In genomic region chr1:50959913-50960844, GRCh38 we compare ENCODE assay signal across 1 cellular context.
TF ChIP-seq lines count a peak whose summit lies in the region.

Gene FAF1 (minus strand): TSS chr1:50960267. CDS start chr1:50959811, 456 bp downstream.

TF ChIP-seq in HEK293, 187 proteins besides CTCF, POLR2A, EP300 and RAD21 (continued from another document and continues in another):
- TF ChIP-seq ZNF426 (tag by site-specific recombination; IDR thresholded peaks at IDR 0.05) (no peak), GLI2 (tag by site-specific recombination; IDR thresholded peaks at IDR 0.05; ENCODE audit: borderline replicate concordance, low read depth) (no peak), ZNF544 (tag by site-specific recombination; IDR thresholded peaks at IDR 0.05) (no peak), ZNF555 (tag by site-specific recombination; conservative IDR thresholded peaks at IDR 0.05) (no peak), ZEB2 (tag by site-specific recombination; IDR thresholded peaks at IDR 0.05) (peak; percentile 89), ZNF169 (tag by site-specific recombination; IDR thresholded peaks at IDR 0.05) (no peak), EGR2 (tag by site-specific recombination; IDR thresholded peaks at IDR 0.05; ENCODE audit: low read depth) (peak; percentile 96), ZSCAN30 (tag by site-specific recombination; IDR thresholded peaks at IDR 0.05) (peak; percentile 72), ZNF768 (tag by site-specific recombination; IDR thresholded peaks at IDR 0.05) (no peak; the same call in 1 of the 2 replicates), ZXDB (tag by site-specific recombination; IDR thresholded peaks at IDR 0.05) (peak; percentile 90), ZNF23 (tag by site-specific recombination; IDR thresholded peaks at IDR 0.05; ENCODE audit: borderline replicate concordance) (no peak), ZNF791 (tag by site-specific recombination; IDR thresholded peaks at IDR 0.05) (no peak), WT1 (tag by site-specific recombination; IDR thresholded peaks at IDR 0.05) (peak; percentile 25; the same call in 1 of the 2 replicates), ZBTB48 (tag by site-specific recombination; IDR thresholded peaks at IDR 0.05) (peak; percentile 11; the same call in 1 of the 2 replicates), ZNF580 (tag by site-specific recombination; IDR thresholded peaks at IDR 0.05) (peak; percentile 88), ZNF335 (tag by site-specific recombination; conservative IDR thresholded peaks at IDR 0.05) (peak; percentile 94), ZNF518A (tag by site-specific recombination; conservative IDR thresholded peaks at IDR 0.05; ENCODE audit: low read depth) (peak; percentile 60), KLF8 (tag by site-specific recombination; IDR thresholded peaks at IDR 0.05) (peak; percentile 98), ZNF354C (tag by site-specific recombination; IDR thresholded peaks at IDR 0.05; ENCODE audit: borderline replicate concordance, low read depth) (no peak), RBAK (tag by site-specific recombination; IDR thresholded peaks at IDR 0.05) (no peak), ZNF280D (tag by site-specific recombination; IDR thresholded peaks at IDR 0.05) (no peak), ZNF548 (tag by site-specific recombination; IDR thresholded peaks at IDR 0.05) (no peak), ZIC2 (tag by site-specific recombination; IDR thresholded peaks at IDR 0.05) (0 out of 2 replicates have a peak, but pooled peaks have one; percentile 34), YY1 (tag by site-specific recombination; IDR thresholded peaks at IDR 0.05) (no peak; the same call in 1 of the 2 replicates), GFI1B (tag by site-specific recombination; IDR thresholded peaks at IDR 0.05) (no peak), ZNF521 (tag by site-specific recombination; IDR thresholded peaks at IDR 0.05) (no peak), ZFP69B (tag by site-specific recombination; IDR thresholded peaks at IDR 0.05) (no peak), ZFP37 (tag by site-specific recombination; IDR thresholded peaks at IDR 0.05) (peak; percentile 13; the same call in 1 of the 2 replicates), ZNF324 (tag by site-specific recombination; IDR thresholded peaks at IDR 0.05) (no peak), SALL2 (tag by site-specific recombination; IDR thresholded peaks at IDR 0.05; ENCODE audit: borderline replicate concordance) (no peak), SP2 (tag by site-specific recombination; IDR thresholded peaks at IDR 0.05) (peak; percentile 92), SETDB1 (IDR thresholded peaks at IDR 0.05; ENCODE audit: insufficient read length, low read length) (peak; percentile 32)
- TF ChIP-seq, protein P1, sequence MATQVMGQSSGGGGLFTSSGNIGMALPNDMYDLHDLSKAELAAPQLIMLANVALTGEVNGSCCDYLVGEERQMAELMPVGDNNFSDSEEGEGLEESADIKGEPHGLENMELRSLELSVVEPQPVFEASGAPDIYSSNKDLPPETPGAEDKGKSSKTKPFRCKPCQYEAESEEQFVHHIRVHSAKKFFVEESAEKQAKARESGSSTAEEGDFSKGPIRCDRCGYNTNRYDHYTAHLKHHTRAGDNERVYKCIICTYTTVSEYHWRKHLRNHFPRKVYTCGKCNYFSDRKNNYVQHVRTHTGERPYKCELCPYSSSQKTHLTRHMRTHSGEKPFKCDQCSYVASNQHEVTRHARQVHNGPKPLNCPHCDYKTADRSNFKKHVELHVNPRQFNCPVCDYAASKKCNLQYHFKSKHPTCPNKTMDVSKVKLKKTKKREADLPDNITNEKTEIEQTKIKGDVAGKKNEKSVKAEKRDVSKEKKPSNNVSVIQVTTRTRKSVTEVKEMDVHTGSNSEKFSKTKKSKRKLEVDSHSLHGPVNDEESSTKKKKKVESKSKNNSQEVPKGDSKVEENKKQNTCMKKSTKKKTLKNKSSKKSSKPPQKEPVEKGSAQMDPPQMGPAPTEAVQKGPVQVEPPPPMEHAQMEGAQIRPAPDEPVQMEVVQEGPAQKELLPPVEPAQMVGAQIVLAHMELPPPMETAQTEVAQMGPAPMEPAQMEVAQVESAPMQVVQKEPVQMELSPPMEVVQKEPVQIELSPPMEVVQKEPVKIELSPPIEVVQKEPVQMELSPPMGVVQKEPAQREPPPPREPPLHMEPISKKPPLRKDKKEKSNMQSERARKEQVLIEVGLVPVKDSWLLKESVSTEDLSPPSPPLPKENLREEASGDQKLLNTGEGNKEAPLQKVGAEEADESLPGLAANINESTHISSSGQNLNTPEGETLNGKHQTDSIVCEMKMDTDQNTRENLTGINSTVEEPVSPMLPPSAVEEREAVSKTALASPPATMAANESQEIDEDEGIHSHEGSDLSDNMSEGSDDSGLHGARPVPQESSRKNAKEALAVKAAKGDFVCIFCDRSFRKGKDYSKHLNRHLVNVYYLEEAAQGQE (tag by site-specific recombination; IDR thresholded peaks at IDR 0.05): peak; percentile 73
- TF ChIP-seq, protein P2, sequence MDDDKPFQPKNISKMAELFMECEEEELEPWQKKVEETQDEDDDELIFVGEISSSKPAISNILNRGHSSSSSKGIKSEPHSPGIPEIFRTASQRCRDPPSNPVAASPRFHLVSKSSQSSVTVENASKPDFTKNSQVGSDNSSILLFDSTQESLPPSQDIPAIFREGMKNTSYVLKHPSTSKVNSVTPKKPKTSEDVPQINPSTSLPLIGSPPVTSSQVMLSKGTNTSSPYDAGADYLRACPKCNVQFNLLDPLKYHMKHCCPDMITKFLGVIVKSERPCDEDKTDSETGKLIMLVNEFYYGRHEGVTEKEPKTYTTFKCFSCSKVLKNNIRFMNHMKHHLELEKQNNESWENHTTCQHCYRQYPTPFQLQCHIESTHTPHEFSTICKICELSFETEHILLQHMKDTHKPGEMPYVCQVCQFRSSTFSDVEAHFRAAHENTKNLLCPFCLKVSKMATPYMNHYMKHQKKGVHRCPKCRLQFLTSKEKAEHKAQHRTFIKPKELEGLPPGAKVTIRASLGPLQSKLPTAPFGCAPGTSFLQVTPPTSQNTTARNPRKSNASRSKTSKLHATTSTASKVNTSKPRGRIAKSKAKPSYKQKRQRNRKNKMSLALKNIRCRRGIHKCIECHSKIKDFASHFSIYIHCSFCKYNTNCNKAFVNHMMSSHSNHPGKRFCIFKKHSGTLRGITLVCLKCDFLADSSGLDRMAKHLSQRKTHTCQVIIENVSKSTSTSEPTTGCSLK (tag by site-specific recombination; IDR thresholded peaks at IDR 0.05): no peak
- TF ChIP-seq, protein P3, sequence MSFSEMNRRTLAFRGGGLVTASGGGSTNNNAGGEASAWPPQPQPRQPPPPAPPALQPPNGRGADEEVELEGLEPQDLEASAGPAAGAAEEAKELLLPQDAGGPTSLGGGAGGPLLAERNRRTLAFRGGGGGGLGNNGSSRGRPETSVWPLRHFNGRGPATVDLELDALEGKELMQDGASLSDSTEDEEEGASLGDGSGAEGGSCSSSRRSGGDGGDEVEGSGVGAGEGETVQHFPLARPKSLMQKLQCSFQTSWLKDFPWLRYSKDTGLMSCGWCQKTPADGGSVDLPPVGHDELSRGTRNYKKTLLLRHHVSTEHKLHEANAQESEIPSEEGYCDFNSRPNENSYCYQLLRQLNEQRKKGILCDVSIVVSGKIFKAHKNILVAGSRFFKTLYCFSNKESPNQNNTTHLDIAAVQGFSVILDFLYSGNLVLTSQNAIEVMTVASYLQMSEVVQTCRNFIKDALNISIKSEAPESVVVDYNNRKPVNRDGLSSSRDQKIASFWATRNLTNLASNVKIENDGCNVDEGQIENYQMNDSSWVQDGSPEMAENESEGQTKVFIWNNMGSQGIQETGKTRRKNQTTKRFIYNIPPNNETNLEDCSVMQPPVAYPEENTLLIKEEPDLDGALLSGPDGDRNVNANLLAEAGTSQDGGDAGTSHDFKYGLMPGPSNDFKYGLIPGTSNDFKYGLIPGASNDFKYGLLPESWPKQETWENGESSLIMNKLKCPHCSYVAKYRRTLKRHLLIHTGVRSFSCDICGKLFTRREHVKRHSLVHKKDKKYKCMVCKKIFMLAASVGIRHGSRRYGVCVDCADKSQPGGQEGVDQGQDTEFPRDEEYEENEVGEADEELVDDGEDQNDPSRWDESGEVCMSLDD (tag by site-specific recombination; IDR thresholded peaks at IDR 0.05): no peak
- TF ChIP-seq, protein P4, sequence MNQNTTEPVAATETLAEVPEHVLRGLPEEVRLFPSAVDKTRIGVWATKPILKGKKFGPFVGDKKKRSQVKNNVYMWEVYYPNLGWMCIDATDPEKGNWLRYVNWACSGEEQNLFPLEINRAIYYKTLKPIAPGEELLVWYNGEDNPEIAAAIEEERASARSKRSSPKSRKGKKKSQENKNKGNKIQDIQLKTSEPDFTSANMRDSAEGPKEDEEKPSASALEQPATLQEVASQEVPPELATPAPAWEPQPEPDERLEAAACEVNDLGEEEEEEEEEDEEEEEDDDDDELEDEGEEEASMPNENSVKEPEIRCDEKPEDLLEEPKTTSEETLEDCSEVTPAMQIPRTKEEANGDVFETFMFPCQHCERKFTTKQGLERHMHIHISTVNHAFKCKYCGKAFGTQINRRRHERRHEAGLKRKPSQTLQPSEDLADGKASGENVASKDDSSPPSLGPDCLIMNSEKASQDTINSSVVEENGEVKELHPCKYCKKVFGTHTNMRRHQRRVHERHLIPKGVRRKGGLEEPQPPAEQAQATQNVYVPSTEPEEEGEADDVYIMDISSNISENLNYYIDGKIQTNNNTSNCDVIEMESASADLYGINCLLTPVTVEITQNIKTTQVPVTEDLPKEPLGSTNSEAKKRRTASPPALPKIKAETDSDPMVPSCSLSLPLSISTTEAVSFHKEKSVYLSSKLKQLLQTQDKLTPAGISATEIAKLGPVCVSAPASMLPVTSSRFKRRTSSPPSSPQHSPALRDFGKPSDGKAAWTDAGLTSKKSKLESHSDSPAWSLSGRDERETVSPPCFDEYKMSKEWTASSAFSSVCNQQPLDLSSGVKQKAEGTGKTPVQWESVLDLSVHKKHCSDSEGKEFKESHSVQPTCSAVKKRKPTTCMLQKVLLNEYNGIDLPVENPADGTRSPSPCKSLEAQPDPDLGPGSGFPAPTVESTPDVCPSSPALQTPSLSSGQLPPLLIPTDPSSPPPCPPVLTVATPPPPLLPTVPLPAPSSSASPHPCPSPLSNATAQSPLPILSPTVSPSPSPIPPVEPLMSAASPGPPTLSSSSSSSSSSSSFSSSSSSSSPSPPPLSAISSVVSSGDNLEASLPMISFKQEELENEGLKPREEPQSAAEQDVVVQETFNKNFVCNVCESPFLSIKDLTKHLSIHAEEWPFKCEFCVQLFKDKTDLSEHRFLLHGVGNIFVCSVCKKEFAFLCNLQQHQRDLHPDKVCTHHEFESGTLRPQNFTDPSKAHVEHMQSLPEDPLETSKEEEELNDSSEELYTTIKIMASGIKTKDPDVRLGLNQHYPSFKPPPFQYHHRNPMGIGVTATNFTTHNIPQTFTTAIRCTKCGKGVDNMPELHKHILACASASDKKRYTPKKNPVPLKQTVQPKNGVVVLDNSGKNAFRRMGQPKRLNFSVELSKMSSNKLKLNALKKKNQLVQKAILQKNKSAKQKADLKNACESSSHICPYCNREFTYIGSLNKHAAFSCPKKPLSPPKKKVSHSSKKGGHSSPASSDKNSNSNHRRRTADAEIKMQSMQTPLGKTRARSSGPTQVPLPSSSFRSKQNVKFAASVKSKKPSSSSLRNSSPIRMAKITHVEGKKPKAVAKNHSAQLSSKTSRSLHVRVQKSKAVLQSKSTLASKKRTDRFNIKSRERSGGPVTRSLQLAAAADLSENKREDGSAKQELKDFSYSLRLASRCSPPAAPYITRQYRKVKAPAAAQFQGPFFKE (tag by site-specific recombination; IDR thresholded peaks at IDR 0.05; ENCODE audit: borderline replicate concordance): no peak
